1 cellular context compared by ENCODE assay signal in genomic region chr1:209208648-209209047, GRCh38.
TF ChIP-seq lines count a peak whose summit lies in the region.

No MANE protein-coding gene starts in this region.

TF ChIP-seq in WTC11, 78 proteins besides CTCF, POLR2A, EP300 and RAD21 (continued from another document):
- TF ChIP-seq, protein P1, sequence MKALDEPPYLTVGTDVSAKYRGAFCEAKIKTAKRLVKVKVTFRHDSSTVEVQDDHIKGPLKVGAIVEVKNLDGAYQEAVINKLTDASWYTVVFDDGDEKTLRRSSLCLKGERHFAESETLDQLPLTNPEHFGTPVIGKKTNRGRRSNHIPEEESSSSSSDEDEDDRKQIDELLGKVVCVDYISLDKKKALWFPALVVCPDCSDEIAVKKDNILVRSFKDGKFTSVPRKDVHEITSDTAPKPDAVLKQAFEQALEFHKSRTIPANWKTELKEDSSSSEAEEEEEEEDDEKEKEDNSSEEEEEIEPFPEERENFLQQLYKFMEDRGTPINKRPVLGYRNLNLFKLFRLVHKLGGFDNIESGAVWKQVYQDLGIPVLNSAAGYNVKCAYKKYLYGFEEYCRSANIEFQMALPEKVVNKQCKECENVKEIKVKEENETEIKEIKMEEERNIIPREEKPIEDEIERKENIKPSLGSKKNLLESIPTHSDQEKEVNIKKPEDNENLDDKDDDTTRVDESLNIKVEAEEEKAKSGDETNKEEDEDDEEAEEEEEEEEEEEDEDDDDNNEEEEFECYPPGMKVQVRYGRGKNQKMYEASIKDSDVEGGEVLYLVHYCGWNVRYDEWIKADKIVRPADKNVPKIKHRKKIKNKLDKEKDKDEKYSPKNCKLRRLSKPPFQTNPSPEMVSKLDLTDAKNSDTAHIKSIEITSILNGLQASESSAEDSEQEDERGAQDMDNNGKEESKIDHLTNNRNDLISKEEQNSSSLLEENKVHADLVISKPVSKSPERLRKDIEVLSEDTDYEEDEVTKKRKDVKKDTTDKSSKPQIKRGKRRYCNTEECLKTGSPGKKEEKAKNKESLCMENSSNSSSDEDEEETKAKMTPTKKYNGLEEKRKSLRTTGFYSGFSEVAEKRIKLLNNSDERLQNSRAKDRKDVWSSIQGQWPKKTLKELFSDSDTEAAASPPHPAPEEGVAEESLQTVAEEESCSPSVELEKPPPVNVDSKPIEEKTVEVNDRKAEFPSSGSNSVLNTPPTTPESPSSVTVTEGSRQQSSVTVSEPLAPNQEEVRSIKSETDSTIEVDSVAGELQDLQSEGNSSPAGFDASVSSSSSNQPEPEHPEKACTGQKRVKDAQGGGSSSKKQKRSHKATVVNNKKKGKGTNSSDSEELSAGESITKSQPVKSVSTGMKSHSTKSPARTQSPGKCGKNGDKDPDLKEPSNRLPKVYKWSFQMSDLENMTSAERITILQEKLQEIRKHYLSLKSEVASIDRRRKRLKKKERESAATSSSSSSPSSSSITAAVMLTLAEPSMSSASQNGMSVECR (CRISPR knock-in tag; IDR thresholded peaks at IDR 0.05; ENCODE audit: borderline replicate concordance), result no peak
- TF ChIP-seq ZNF263 (CRISPR knock-in tag; IDR thresholded peaks at IDR 0.05; ENCODE audit: low read depth) (no peak), FOXJ3 (CRISPR knock-in tag; IDR thresholded peaks at IDR 0.05; ENCODE audit: borderline replicate concordance) (no peak), AFF4 (CRISPR knock-in tag; IDR thresholded peaks at IDR 0.05; ENCODE audit: borderline replicate concordance) (no peak), JUN (CRISPR knock-in tag; IDR thresholded peaks at IDR 0.05) (no peak)
TF ChIP-seq in WTC11: peak in this region for 0.
